8 cellular contexts compared by ENCODE assay signal in genomic region chr5:138179277-138179857, GRCh38. TPM values are rescaled to one million over a fixed set of nuclear protein-coding genes. Genes with fewer than 3 reads are reported as not detected.
DNase-seq lines count a peak whose midpoint lies in the region; ATAC-seq and TF ChIP-seq lines count a peak whose summit lies in the region.

No MANE protein-coding gene starts in this region.

- H3K27ac ChIP-seq in right atrium auricular region (no peak overlapping the region), SK-N-MC (peak overlapping the region; percentile 38; the same call in 1 of the 2 replicates), vagina (peak overlapping the region; percentile 86)

- intact Hi-C loops in left cardiac atrium (cut with DNase I) (no loop called here), vagina (cut with DNase I) (no loop called here)

- DNase-seq in right atrium auricular region (ENCODE audit: low spot score) (no peak), left cardiac atrium (no peak), SK-N-MC (ENCODE audit: low read depth, low spot score) (no peak), vagina (ENCODE audit: extremely low spot score in 2 of 2) (no peak), NCI-H446 treated with DMSO at 0.1 percent for 48 hours (lab: John Stamatoyannopoulos, UW) (no peak), hypothalamus (lab: John Stamatoyannopoulos, UW) (no peak), activated gamma-delta T cell (lab: John Stamatoyannopoulos, UW) (no peak)

- H3K4me3 ChIP-seq in right atrium auricular region (peak overlapping the region; percentile 77 to 94), SK-N-MC (peak overlapping the region; percentile 87), iPS-18c (ENCODE audit: insufficient read depth, low read depth, low read length) (peak overlapping the region; percentile 88), vagina (peak overlapping the region; percentile 72 to 94)

- H3K9ac ChIP-seq in SK-N-MC (ENCODE audit: insufficient read length): peak overlapping the region; percentile 92

- H3K27me3 ChIP-seq in right atrium auricular region (no peaks in the 10 kb centered on the region), vagina (no peaks in the 10 kb centered on the region)

- H3K4me1 ChIP-seq in right atrium auricular region: peaks cover 0 to 19% of the 10 kb centered on the region in 2 donors
- peaks cover 25% of the 10 kb centered on the region for H3K4me1 ChIP-seq in vagina

- peaks cover 16% of the 10 kb centered on the region for H3K36me3 ChIP-seq in right atrium auricular region
- peaks cover 60% of the 10 kb centered on the region for H3K36me3 ChIP-seq in SK-N-MC (ENCODE audit: insufficient read depth, low read length)
- peaks cover 0 to 13% of the 10 kb centered on the region in 2 donors for H3K36me3 ChIP-seq in vagina

- no peak for TF ChIP-seq POLR2A in vagina (IDR thresholded peaks at IDR 0.05)

- H3K9me3 ChIP-seq in right atrium auricular region (no peaks in the 10 kb centered on the region), SK-N-MC (ENCODE audit: low read depth, low read length) (no peaks in the 10 kb centered on the region), iPS-18c (ENCODE audit: control insufficient read depth, insufficient read depth, low read length) (no peaks in the 10 kb centered on the region), vagina (no peaks in the 10 kb centered on the region)

- ATAC-seq in left cardiac atrium: no peak

- no peak for TF ChIP-seq CTCF in right atrium auricular region (IDR thresholded peaks at IDR 0.05)
- no peak for TF ChIP-seq CTCF in vagina (IDR thresholded peaks at IDR 0.05)

RNA-seq across cellular contexts. Expression of gene KIF20A, which starts 0.5 kb away (rescaled TPM):
- 1 to 10 TPM in 1 of 2 donors, under 1 TPM in 1; 0.12 to 4.3 TPM for total RNA-seq in right atrium auricular region
- total RNA-seq in left cardiac atrium: 1 to 10 TPM in 1 of 2 donors, under 1 TPM in 1; 0.13 to 1.1 TPM
- 2.5 TPM for total RNA-seq in vagina

RNA-seq across cellular contexts. Expression of gene BRD8, which starts 0.9 kb away (rescaled TPM):
- total RNA-seq in right atrium auricular region (10 to 100 TPM; 20.2 to 27.3 TPM), left cardiac atrium (10 to 100 TPM; 19.8 to 34.7 TPM), vagina (34.6 TPM)

RNA-seq across cellular contexts. Expression of gene CDC23, which starts 33.8 kb away (rescaled TPM):
- total RNA-seq in right atrium auricular region (10 to 100 TPM in 1 of 2 donors, 1 to 10 TPM in 1; 9.2 to 11.6 TPM), left cardiac atrium (10 to 100 TPM; 15.3 to 18.0 TPM), vagina (14.2 TPM)

RNA-seq across cellular contexts. Expression of gene NME5, which starts 40.1 kb away (rescaled TPM):
- 1 to 10 TPM; 1.0 to 3.8 TPM for total RNA-seq in right atrium auricular region
- total RNA-seq in left cardiac atrium: 1 to 10 TPM; 1.9 to 2.7 TPM
- total RNA-seq in vagina: not detected

Comparison
In these comparisons a context has a peak if more than half of its experiments do, and no peak if none do; other contexts are left out.
1. H3K27ac ChIP-seq: peak in SK-N-MC (single experiment) and vagina (single experiment); none in right atrium auricular region (0 of 2).
2. Peak in every context shown above with its lines, with median percentiles within 50 percentile points of each other: H3K4me3 ChIP-seq.